20 cellular contexts compared by ENCODE assay signal in the genomic region with DNA sequence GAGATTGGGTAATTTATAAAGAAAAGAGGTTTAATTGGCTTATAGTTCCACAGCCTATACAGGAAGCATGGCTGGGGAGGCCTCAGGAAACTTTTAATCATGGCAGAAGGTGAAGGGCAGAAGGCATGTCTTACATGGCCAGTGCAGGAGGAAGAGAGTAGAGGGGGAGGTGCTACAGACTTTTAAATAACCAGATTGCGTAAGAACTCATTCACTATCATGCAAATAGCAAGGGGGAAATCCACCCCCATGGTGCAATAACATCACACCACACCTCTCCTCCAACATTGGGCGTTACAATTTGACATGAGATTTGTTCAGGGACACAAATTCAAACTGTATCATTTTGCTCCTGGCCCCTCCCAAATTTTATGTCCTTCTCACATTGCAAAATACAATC.
"Had no signal": no experiment of that assay in that cellular context is flagged by ENCODE, and none has a peak within 500 bp of the region (broad histone marks: within the 10 kb centered on the region; RNA-seq: fewer than 3 reads in every experiment).

No MANE protein-coding gene starts in this region.

- DNase-seq: Karpas-422, KG1, MG63, NCI-H1092 treated with DMSO at 0.1 percent for 48 hours, NCI-H1436, NCI-H187, NCI-H2029, NCI-H2081 treated with DMSO at 0.1 percent for 48 hours, NCI-H2171, NCI-H226, NCI-H446, NCI-H510A, NCI-H524 treated with DMSO at 0.1 percent for 48 hours, NCI-H69, NCI-H774, Right ventricle myocardium superior, RPMI8226, SIG-M5 had no signal

- H3K4me3 ChIP-seq: MG63, SJSA1, SK-N-MC had no signal
